ENCODE assay signal across 8 cellular contexts in genomic region chr2:84958135-84959044, GRCh38. TPM values are rescaled to one million over a fixed set of nuclear protein-coding genes. Genes with fewer than 3 reads are reported as not detected.
DNase-seq lines count a peak whose midpoint lies in the region; ATAC-seq and TF ChIP-seq lines count a peak whose summit lies in the region.

No MANE protein-coding gene starts in this region.

- H3K36me3 Mint-ChIP-seq in chondrocyte (ENCODE audit: low read depth), result peaks cover 6% of the 10 kb centered on the region
- H3K36me3 Mint-ChIP-seq in T-cell, result peaks cover 7% of the 10 kb centered on the region

- ATAC-seq in GM18907 (IDR thresholded peaks at IDR 0.05; ENCODE audit: unreplicated experiment) (peak; percentile 32), T-cell (replicated peaks in 1 of 4) (no peak)

- H3K9me3 Mint-ChIP-seq in chondrocyte (ENCODE audit: low read depth) (no peaks in the 10 kb centered on the region), T-cell (no peaks in the 10 kb centered on the region)

- CTCF ChIA-PET in T-cell (lab: Charles Lee), result interaction anchor here (0.6 to 0.7 kb wide), 3 partner anchors 9 to 59 kb away, joined by 3 to 10 read pairs (median 3); no protein-coding TSS in a partner anchor

- no peaks in the 10 kb centered on the region for H3K27me3 Mint-ChIP-seq in chondrocyte (ENCODE audit: low read depth)
- no peaks in the 10 kb centered on the region for H3K27me3 Mint-ChIP-seq in T-cell

- H3K27ac Mint-ChIP-seq in chondrocyte (ENCODE audit: unreplicated experiment), result peak overlapping the region; percentile 99
- peak overlapping the region in 1 of 2 donors; percentile 39 for H3K27ac Mint-ChIP-seq in T-cell

- peaks cover 44% of the 10 kb centered on the region for H3K4me1 Mint-ChIP-seq in chondrocyte (ENCODE audit: low read depth)
- H3K4me1 Mint-ChIP-seq in T-cell, result peaks cover 6 to 28% (median 14%) of the 10 kb centered on the region in 3 donors

- H3K4me3 Mint-ChIP-seq in chondrocyte (ENCODE audit: unreplicated experiment) (no peak overlapping the region), T-cell (no peak overlapping the region)

- no peak for TF ChIP-seq CTCF in chondrocyte (IDR thresholded peaks at IDR 0.05)

- DNase-seq in NCI-H2171 (lab: John Stamatoyannopoulos, UW) (peak; percentile 8), chondrocyte (ENCODE audit: low spot score) (peak; percentile 94), mesenteric fat pad (ENCODE audit: low spot score) (peak; percentile 60), T-cell (no peak)
- DNase-seq in activated CD4-positive, CD25-positive, alpha-beta regulatory T cell (lab: John Stamatoyannopoulos, UW), result no peak
- DNase-seq in activated effector memory CD4-positive, alpha-beta T cell treated with Interleukin-2 at 50 U/mL for 16 hours, result no peak
- no peak for DNase-seq in activated CD4-positive, alpha-beta T cell treated with anti-CD3 and anti-CD28 coated beads, Interleukin-2, amount 50 U/mL, for 4 hours

- POLR2A ChIA-PET in T-cell (lab: Charles Lee), result no interaction called here

RNA-seq across cellular contexts. Expression of gene KCMF1, which starts 12.6 kb away (rescaled TPM):
- total RNA-seq in chondrocyte, result 76.0 to 101 TPM (median 95.8 TPM) in 3 replicates
- 79.7 TPM for total RNA-seq in mesenteric fat pad
- total RNA-seq in T-cell, result 10 to 100 TPM; 56.7 to 62.5 (median 60.3) TPM

RNA-seq across cellular contexts. Expression of gene TMSB10, which starts 52.9 kb away (rescaled TPM):
- total RNA-seq in chondrocyte, result 1,771 to 2,562 TPM (median 2,521 TPM) in 3 replicates
- total RNA-seq in mesenteric fat pad, result 1,485 TPM
- total RNA-seq in T-cell, result 1,000 to 10,000 TPM; 1,423 to 1,890 (median 1,689) TPM

Comparison
In these comparisons a context has a peak if more than half of its experiments do, and no peak if none do; other contexts are left out.
1. DNase-seq: peak in NCI-H2171 (single experiment), chondrocyte (single experiment) and mesenteric fat pad (single experiment); none in T-cell (0 of 34), activated CD4-positive, CD25-positive, alpha-beta regulatory T cell (0 of 4), activated effector memory CD4-positive, alpha-beta T cell treated with Interleukin-2 at 50 U/mL for 16 hours (single experiment) and activated CD4-positive, alpha-beta T cell treated with anti-CD3 and anti-CD28 coated beads, Interleukin-2, amount 50 U/mL, for 4 hours (0 of 2).